Comparison of ENCODE assay signal across 23 cellular contexts in the genomic region with DNA sequence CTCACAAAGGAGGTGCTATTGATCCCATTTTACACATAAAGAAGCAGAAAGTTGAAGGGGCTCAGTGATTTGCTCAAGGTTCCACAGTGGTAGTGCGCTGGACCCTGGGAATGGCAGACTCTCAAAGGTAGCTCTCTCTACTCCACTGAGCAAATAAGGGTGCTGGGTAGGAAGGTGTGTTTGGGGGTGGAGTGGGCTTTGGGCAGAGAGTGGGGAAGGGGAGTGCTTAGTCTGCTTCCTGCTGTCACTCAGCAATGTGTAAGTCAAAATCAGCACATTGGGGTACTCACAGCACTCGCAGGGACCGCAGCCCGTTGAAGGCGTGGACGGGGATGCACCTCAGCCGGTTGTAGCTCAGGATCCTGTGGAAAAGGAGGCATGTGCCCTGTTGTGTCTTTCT.
"Had no signal": no experiment of that assay in that cellular context is flagged by ENCODE, and none has a peak within 500 bp of the region (broad histone marks: within the 10 kb centered on the region; RNA-seq: fewer than 3 reads in every experiment).

No MANE protein-coding gene starts in this region.

- H3K4me1 Mint-ChIP-seq: endodermal cell, mesothelial cell of epicardium had no signal

- DNase-seq: dermis blood vessel endothelial cell; dorsolateral prefrontal cortex; effector CD8-positive, alpha-beta T cell; effector memory CD8-positive, alpha-beta T cell; endodermal cell; erythroblast; esophagus squamous epithelium; foreskin fibroblast; foreskin melanocyte; gastrocnemius medialis; glutamatergic neuron; heart right ventricle; hippocampal formation; kidney; kidney glomerular epithelial cell; left colon; left ventricle myocardium superior; lower lobe of right lung; mesenchymal stem cell; mucosa of descending colon had no signal

- H3K27ac Mint-ChIP-seq: effector memory CD8-positive, alpha-beta T cell; endodermal cell; mesothelial cell of epicardium had no signal

- ATAC-seq: effector memory CD8-positive, alpha-beta T cell; esophagus mucosa; gastrocnemius medialis; heart right ventricle; left colon; left lobe of liver; left ventricle myocardium superior; lower lobe of right lung; mucosa of descending colon had no signal

- H3K4me3 Mint-ChIP-seq: effector memory CD8-positive, alpha-beta T cell; endodermal cell; mesothelial cell of epicardium had no signal
